ENCODE assay signal across 8 cellular contexts in the genomic region with DNA sequence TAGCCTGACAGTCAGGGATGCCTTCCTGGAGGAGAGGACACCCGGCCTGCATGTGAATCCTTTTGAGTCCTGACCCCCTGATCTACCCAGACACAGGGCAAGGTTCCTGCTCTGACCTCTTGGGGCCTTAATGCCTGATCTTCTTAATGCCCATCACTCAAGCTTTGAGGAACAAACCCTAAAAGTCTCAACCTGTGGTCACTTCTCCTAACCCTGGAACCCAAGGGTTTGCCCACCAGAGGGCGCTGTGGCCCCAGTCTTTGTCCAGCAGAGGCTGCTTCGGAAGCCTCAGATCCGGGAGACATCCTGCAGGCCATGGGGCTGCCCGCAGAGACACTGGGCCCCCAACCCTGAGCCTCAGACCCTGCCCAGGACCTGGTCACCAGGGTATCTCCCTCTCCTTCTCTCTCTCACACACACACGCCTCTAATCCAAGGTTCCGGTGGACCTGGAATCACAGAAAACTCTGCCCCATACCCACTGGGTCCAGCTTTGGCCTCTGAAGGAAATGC. TPM values are rescaled to one million over a fixed set of nuclear protein-coding genes. Genes with fewer than 3 reads are reported as not detected.
DNase-seq lines count a peak whose midpoint lies in the region; ATAC-seq and TF ChIP-seq lines count a peak whose summit lies in the region.

No MANE protein-coding gene starts in this region.

- H3K36me3 ChIP-seq in lower lobe of right lung, result no peaks in the 10 kb centered on the region

- peak; percentile 86 for DNase-seq in NCI-H345 treated with DMSO at 0.1 percent for 48 hours (lab: John Stamatoyannopoulos, UW; ENCODE audit: unreplicated experiment)
- DNase-seq in activated CD4-positive, alpha-beta T cell treated with anti-CD3 and anti-CD28 coated beads for 48 hours, result peak; percentile 92
- no peak for DNase-seq in coronary artery (ENCODE audit: low spot score)
- DNase-seq in lower lobe of right lung, result peak; percentile 88
- peak; percentile 53 for DNase-seq in stimulated activated CD8-positive, alpha-beta memory T cell treated with anti-CD3 and anti-CD28 coated beads, Interleukin-15, amount 100 ng/mL, for 1 hour (ENCODE audit: low read depth)

- H3K27ac ChIP-seq in 22Rv1 (0 out of 2 replicates have a peak overlapping the region, but pooled peaks have one; percentile 30), coronary artery (no peak overlapping the region), lower lobe of right lung (no peak overlapping the region)

- peaks cover 6% of the 10 kb centered on the region for H3K4me1 ChIP-seq in lower lobe of right lung

- peak; percentile 80 to 83 for ATAC-seq in lower lobe of right lung
- ATAC-seq in HG03159 (IDR thresholded peaks at IDR 0.05; ENCODE audit: unreplicated experiment), result no peak

- no peaks in the 10 kb centered on the region for H3K9me3 ChIP-seq in lower lobe of right lung

- H3K4me3 ChIP-seq in coronary artery, result no peak overlapping the region
- H3K4me3 ChIP-seq in lower lobe of right lung, result no peak overlapping the region

- intact Hi-C loops in lower lobe of right lung (cut with DNase I), result no loop called here

- TF ChIP-seq CTCF in 22Rv1 (IDR thresholded peaks at IDR 0.05), result peak; percentile 88
- peak; percentile 88 for TF ChIP-seq CTCF in GM12874 (IDR thresholded peaks at IDR 0.05; ENCODE audit: insufficient read depth, low read depth, low read length)
- peak; percentile 67 for TF ChIP-seq CTCF in coronary artery (IDR thresholded peaks at IDR 0.05)
- TF ChIP-seq CTCF in lower lobe of right lung (IDR thresholded peaks at IDR 0.05), result peak; percentile 87

- peaks cover 39% of the 10 kb centered on the region for H3K27me3 ChIP-seq in lower lobe of right lung (ENCODE audit: low read depth)

RNA-seq across cellular contexts. Expression of gene DPF1, which starts 9.8 kb away (rescaled TPM):
- total RNA-seq in lower lobe of right lung, result not detected

RNA-seq across cellular contexts. Expression of gene PPP1R14A, which starts 22.4 kb away (rescaled TPM):
- total RNA-seq in lower lobe of right lung, result 65.0 TPM

RNA-seq across cellular contexts. Expression of gene SPINT2, which starts 30.6 kb away (rescaled TPM):
- 202 TPM for total RNA-seq in lower lobe of right lung
